In genomic region chr22:17970205-17970708, GRCh38 we compare ENCODE assay signal across 10 cellular contexts. TPM values are rescaled to one million over a fixed set of nuclear protein-coding genes. Genes with fewer than 3 reads are reported as not detected.
DNase-seq lines count a peak whose midpoint lies in the region; ATAC-seq and TF ChIP-seq lines count a peak whose summit lies in the region.
"Had no signal": no experiment of that assay in that cellular context is flagged by ENCODE, and none has a peak within 500 bp of the region (broad histone marks: within the 10 kb centered on the region; RNA-seq: fewer than 3 reads in every experiment).

No MANE protein-coding gene starts in this region.

- WGBS in testis, 2 donors, result 84 to 92% methylated on average over 6 to 10 of the region's 10 CpGs

- H3K27ac Mint-ChIP-seq in osteocyte (ENCODE audit: unreplicated experiment), result peak overlapping the region; percentile 82

- in situ Hi-C loops in G401 (cut with HindIII; ENCODE audit: low sequenced_read_pairs), result no loop called here

- H3K4me1 Mint-ChIP-seq in osteocyte (ENCODE audit: unreplicated experiment), result peaks cover 66% of the 10 kb centered on the region

- peak; percentile 73 for DNase-seq in G401 (ENCODE audit: low spot score)
- peak; percentile 93 for DNase-seq in RPMI7951 (ENCODE audit: low read depth)
- peak; percentile 59 to 80 for DNase-seq in erythroblast (lab: John Stamatoyannopoulos, UW)
- DNase-seq in osteocyte (ENCODE audit: extremely low spot score, unreplicated experiment), result no peak
- DNase-seq in testis, result no peak
- DNase-seq: DMS153; naive thymus-derived CD8-positive, alpha-beta T cell had no signal

- H3K27me3 ChIP-seq in testis, result no peaks in the 10 kb centered on the region

- no peak overlapping the region for H3K4me3 ChIP-seq in testis

- no peak overlapping the region for H3K4me3 Mint-ChIP-seq in osteocyte (ENCODE audit: unreplicated experiment)
- H3K4me3 Mint-ChIP-seq: naive thymus-derived CD8-positive, alpha-beta T cell had no signal

- H3K36me3 ChIP-seq in testis (ENCODE audit: low read depth, missing control alignments), result no peaks in the 10 kb centered on the region

- no peak for ATAC-seq in GM21423 (IDR thresholded peaks at IDR 0.05; ENCODE audit: unreplicated experiment)
- ATAC-seq in GM18505 (IDR thresholded peaks at IDR 0.05; ENCODE audit: unreplicated experiment), result no peak
- ATAC-seq in HG03025 (IDR thresholded peaks at IDR 0.05; ENCODE audit: low FRiP score, unreplicated experiment), result no peak
- ATAC-seq: naive thymus-derived CD8-positive, alpha-beta T cell had no signal

- intact Hi-C loops in testis (cut with DNase I; ENCODE audit: low total_unique reads), result no loop called here

- peaks cover 3% of the 10 kb centered on the region for H3K36me3 Mint-ChIP-seq in osteocyte (ENCODE audit: unreplicated experiment)

- no peak for TF ChIP-seq CTCF in osteocyte (IDR thresholded peaks at IDR 0.05)
- no peak for TF ChIP-seq CTCF in testis (IDR thresholded peaks at IDR 0.05)

- H3K9me3 Mint-ChIP-seq in osteocyte (ENCODE audit: unreplicated experiment), result no peaks in the 10 kb centered on the region
- H3K9me3 Mint-ChIP-seq: naive thymus-derived CD8-positive, alpha-beta T cell had no signal

- no peak for TF ChIP-seq POLR2A in erythroblast (IDR thresholded peaks at IDR 0.05; ENCODE audit: low read length)
- TF ChIP-seq POLR2A in GM18505 (IDR thresholded peaks at IDR 0.05; ENCODE audit: borderline replicate concordance, extremely low read depth, insufficient read depth, insufficient read length), result no peak
- TF ChIP-seq POLR2A in testis (IDR thresholded peaks at IDR 0.05), result no peak

- no peaks in the 10 kb centered on the region for H3K27me3 Mint-ChIP-seq in osteocyte (ENCODE audit: unreplicated experiment)
- H3K27me3 Mint-ChIP-seq: naive thymus-derived CD8-positive, alpha-beta T cell had no signal

- no peaks in the 10 kb centered on the region for H3K9me3 ChIP-seq in testis

- H3K27ac ChIP-seq in testis, result no peak overlapping the region

- no peaks in the 10 kb centered on the region for H3K4me1 ChIP-seq in testis

RNA-seq across cellular contexts. Expression of gene MICAL3, which starts 54.1 kb away (rescaled TPM):
- total RNA-seq in G401 (2014; rRNA removed; shearing (Covaris generic)), result 3.4 and 5.3 TPM in 2 replicates
- total RNA-seq in RPMI7951 (2014; rRNA removed; shearing (Covaris generic)), result 16.0 and 17.0 TPM in 2 replicates
- 44.2 and 47.9 TPM in 2 replicates for total RNA-seq in osteocyte
- total RNA-seq in testis, result 100 to 1,000 TPM; 103 to 106 TPM
- polyA plus RNA-seq in testis (ENCODE audit: insufficient read depth, low read depth, low replicate concordance), result 104 TPM

Comparison
In these comparisons a context has a peak if more than half of its experiments do, and no peak if none do; other contexts are left out.
1. DNase-seq: peak in G401 (single experiment), RPMI7951 (single experiment) and erythroblast (2 of 2); none in osteocyte (single experiment) and testis (single experiment).